Comparison of ENCODE assay signal across 8 cellular contexts in genomic region chr20:59007758-59008511, GRCh38. TPM values are rescaled to one million over a fixed set of nuclear protein-coding genes. Genes with fewer than 3 reads are reported as not detected.
DNase-seq lines count a peak whose midpoint lies in the region; ATAC-seq and TF ChIP-seq lines count a peak whose summit lies in the region.

No MANE protein-coding gene starts in this region.

- peak in 1 of 5 donors; percentile 40 for DNase-seq in CD8-positive, alpha-beta memory T cell
- no peak for DNase-seq in activated naive CD8-positive, alpha-beta T cell treated with anti-CD3 and anti-CD28 coated beads, Interleukin-2, amount 10 ng/mL, durations not matched to agents 7 days and 5 days
- DNase-seq in type B pancreatic cell (ENCODE audit: extremely low spot score, unreplicated experiment) (no peak), DMS53 treated with DMSO at 0.1 percent for 48 hours (lab: John Stamatoyannopoulos, UW; ENCODE audit: unreplicated experiment) (no peak), brain microvascular endothelial cell (no peak)

- POLR2A ChIA-PET in CD8-positive, alpha-beta memory T cell (lab: Charles Lee), result no interaction called here
- POLR2A ChIA-PET in activated naive CD8-positive, alpha-beta T cell treated with anti-CD3 and anti-CD28 coated beads, Interleukin-2, amount 10 ng/mL, durations not matched to agents 7 days and 5 days (lab: Charles Lee), result interaction anchor here (0.8 to 1.7 kb wide), 3 partner anchors 24 to 113 kb away, joined by 3 to 11 read pairs (median 3); partner anchors contain the start of gene ATP5F1E

- peak overlapping the region in 3 of 8 donors; percentile 61 to 83 (median 82) for H3K27ac Mint-ChIP-seq in CD8-positive, alpha-beta memory T cell
- H3K27ac Mint-ChIP-seq in activated naive CD8-positive, alpha-beta T cell treated with anti-CD3 and anti-CD28 coated beads, Interleukin-2, amount 10 ng/mL, durations not matched to agents 7 days and 5 days, result peak overlapping the region; percentile 85
- no peak overlapping the region for H3K27ac Mint-ChIP-seq in type B pancreatic cell

- peaks cover 33% of the 10 kb centered on the region for H3K4me1 ChIP-seq in CD8-positive, alpha-beta memory T cell (ENCODE audit: insufficient read depth, low read length)
- peaks cover 11 to 38% (median 26%) of the 10 kb centered on the region in 4 donors for H3K4me1 ChIP-seq in liver (ENCODE audit: control insufficient read depth in 4 of 4, insufficient read depth in 4 of 4, low read length in 3 of 4)

- no peak for TF ChIP-seq CTCF in liver (IDR thresholded peaks at IDR 0.05; ENCODE audit: low read depth, low read length, missing input control)
- no peak for TF ChIP-seq CTCF in type B pancreatic cell (conservative IDR thresholded peaks at IDR 0.05)
- no peak for TF ChIP-seq CTCF in brain microvascular endothelial cell (IDR thresholded peaks at IDR 0.05; ENCODE audit: low read depth, low read length, missing control alignments)

- CTCF ChIA-PET in CD8-positive, alpha-beta memory T cell (lab: Charles Lee), result interaction anchor here (1.7 kb wide), 1 partner anchor 25 kb away, joined by 5 read pairs; the partner anchor contains the start of gene ATP5F1E

- no peaks in the 10 kb centered on the region for H3K9me3 ChIP-seq in CD8-positive, alpha-beta memory T cell (ENCODE audit: low read length)
- H3K9me3 ChIP-seq in liver (ENCODE audit: control insufficient read depth in 4 of 4, low read length in 3 of 4), result no peaks in the 10 kb centered on the region

- WGBS in liver, result 90% methylated on average over 20 of the region's 20 CpGs

- peaks cover 0 to 2% (median 0%) of the 10 kb centered on the region in 3 donors for H3K36me3 Mint-ChIP-seq in CD8-positive, alpha-beta memory T cell
- peaks cover 6% of the 10 kb centered on the region for H3K36me3 Mint-ChIP-seq in activated naive CD8-positive, alpha-beta T cell treated with anti-CD3 and anti-CD28 coated beads, Interleukin-2, amount 10 ng/mL, durations not matched to agents 7 days and 5 days
- peaks cover 5% of the 10 kb centered on the region for H3K36me3 Mint-ChIP-seq in type B pancreatic cell

- peak overlapping the region; percentile 62 to 90 (median 70) for H3K4me3 Mint-ChIP-seq in CD8-positive, alpha-beta memory T cell
- H3K4me3 Mint-ChIP-seq in activated naive CD8-positive, alpha-beta T cell treated with anti-CD3 and anti-CD28 coated beads, Interleukin-2, amount 10 ng/mL, durations not matched to agents 7 days and 5 days, result peak overlapping the region; percentile 79
- peak overlapping the region; percentile 72 for H3K4me3 Mint-ChIP-seq in type B pancreatic cell

- ATAC-seq in GM19467 (IDR thresholded peaks at IDR 0.05; ENCODE audit: unreplicated experiment) (peak; percentile 27), HG03571 (IDR thresholded peaks at IDR 0.05; ENCODE audit: unreplicated experiment) (peak; percentile 34)
- ATAC-seq in activated naive CD8-positive, alpha-beta T cell treated with anti-CD3 and anti-CD28 coated beads, Interleukin-2, amount 10 ng/mL, durations not matched to agents 7 days and 5 days (ENCODE audit: low read depth), result no peak

- peak overlapping the region; percentile 43 for H3K27ac ChIP-seq in CD8-positive, alpha-beta memory T cell (ENCODE audit: low read depth, low read length)
- peak overlapping the region; percentile 82 to 92 for H3K27ac ChIP-seq in liver (ENCODE audit: low read depth in 1 of 2, low read length in 2 of 2)
- no peak overlapping the region for H3K27ac ChIP-seq in brain microvascular endothelial cell

- no peaks in the 10 kb centered on the region for H3K9me3 Mint-ChIP-seq in CD8-positive, alpha-beta memory T cell
- no peaks in the 10 kb centered on the region for H3K9me3 Mint-ChIP-seq in activated naive CD8-positive, alpha-beta T cell treated with anti-CD3 and anti-CD28 coated beads, Interleukin-2, amount 10 ng/mL, durations not matched to agents 7 days and 5 days
- H3K9me3 Mint-ChIP-seq in type B pancreatic cell, result no peaks in the 10 kb centered on the region

- in situ Hi-C loops in brain microvascular endothelial cell (cut with HindIII; ENCODE audit: low pct_ligation_motif_present, low sequenced_read_pairs), result no loop called here

- H3K4me3 ChIP-seq in CD8-positive, alpha-beta memory T cell (ENCODE audit: low read length), result peak overlapping the region; percentile 54
- H3K4me3 ChIP-seq in liver (ENCODE audit: low read depth in 1 of 3, low read length in 3 of 3) (no peak overlapping the region), brain microvascular endothelial cell (ENCODE audit: low read depth, low read length) (no peak overlapping the region)

- no peak for TF ChIP-seq RAD21 in liver (IDR thresholded peaks at IDR 0.05)

- H3K36me3 ChIP-seq in CD8-positive, alpha-beta memory T cell (ENCODE audit: insufficient read depth, low read length), result no peaks in the 10 kb centered on the region
- H3K36me3 ChIP-seq in liver (ENCODE audit: control insufficient read depth in 4 of 4, insufficient read depth in 3 of 4, low read depth in 1 of 4, low read length in 3 of 4) (peaks cover 0 to 4% (median 2%) of the 10 kb centered on the region in 4 donors), brain microvascular endothelial cell (replicated peaks) (no peaks in the 10 kb centered on the region)

- H3K27me3 ChIP-seq in CD8-positive, alpha-beta memory T cell (ENCODE audit: insufficient read depth, low read length, poor library complexity, severe bottlenecking), result no peaks in the 10 kb centered on the region
- H3K27me3 ChIP-seq in liver (ENCODE audit: control insufficient read depth in 4 of 4, insufficient read depth in 4 of 4, low read length in 3 of 4) (no peaks in the 10 kb centered on the region), brain microvascular endothelial cell (replicated peaks) (no peaks in the 10 kb centered on the region)

- no peak overlapping the region for H3K9ac ChIP-seq in liver (ENCODE audit: low read depth in 1 of 2, low read length in 2 of 2)

- H3K4me1 Mint-ChIP-seq in CD8-positive, alpha-beta memory T cell, result peaks cover 32 to 49% (median 43%) of the 10 kb centered on the region in 3 donors
- peaks cover 50% of the 10 kb centered on the region for H3K4me1 Mint-ChIP-seq in activated naive CD8-positive, alpha-beta T cell treated with anti-CD3 and anti-CD28 coated beads, Interleukin-2, amount 10 ng/mL, durations not matched to agents 7 days and 5 days
- peaks cover 31% of the 10 kb centered on the region for H3K4me1 Mint-ChIP-seq in type B pancreatic cell (ENCODE audit: unreplicated experiment)

- H3K27me3 Mint-ChIP-seq in CD8-positive, alpha-beta memory T cell, result no peaks in the 10 kb centered on the region
- no peaks in the 10 kb centered on the region for H3K27me3 Mint-ChIP-seq in activated naive CD8-positive, alpha-beta T cell treated with anti-CD3 and anti-CD28 coated beads, Interleukin-2, amount 10 ng/mL, durations not matched to agents 7 days and 5 days
- no peaks in the 10 kb centered on the region for H3K27me3 Mint-ChIP-seq in type B pancreatic cell

RNA-seq across cellular contexts. Expression of gene CTSZ, which starts 0.9 kb away (rescaled TPM):
- total RNA-seq in CD8-positive, alpha-beta memory T cell, result 10 to 100 TPM; 35.3 to 36.0 TPM
- 1.5 TPM for polyA plus RNA-seq in CD8-positive, alpha-beta memory T cell
- 10 to 100 TPM; 48.9 to 49.2 TPM for total RNA-seq in activated naive CD8-positive, alpha-beta T cell treated with anti-CD3 and anti-CD28 coated beads, Interleukin-2, amount 10 ng/mL, durations not matched to agents 7 days and 5 days
- total RNA-seq in liver (100 to 1,000 TPM; 146 to 233 TPM), type B pancreatic cell (ENCODE audit: low replicate concordance) (71.9 and 75.9 TPM in 2 replicates)
- 100 to 1,000 TPM in 1 of 2 donors, 10 to 100 TPM in 1; 11.8 to 229 TPM for polyA plus RNA-seq in liver

RNA-seq across cellular contexts. Expression of gene TUBB1, which starts 11.3 kb away (rescaled TPM):
- total RNA-seq in CD8-positive, alpha-beta memory T cell, result not detected
- 0.10 TPM for polyA plus RNA-seq in CD8-positive, alpha-beta memory T cell
- not detected for total RNA-seq in activated naive CD8-positive, alpha-beta T cell treated with anti-CD3 and anti-CD28 coated beads, Interleukin-2, amount 10 ng/mL, durations not matched to agents 7 days and 5 days
- total RNA-seq in liver (10 to 100 TPM in 1 of 2 donors, under 1 TPM in 1; 0.17 to 59.5 TPM), type B pancreatic cell (ENCODE audit: low replicate concordance) (0.46 and 0.52 TPM in 2 replicates)
- polyA plus RNA-seq in liver, result under 1 TPM; 0.20 to 0.28 TPM

RNA-seq across cellular contexts. Expression of gene ATP5F1E, which starts 24.2 kb away (rescaled TPM):
- total RNA-seq in CD8-positive, alpha-beta memory T cell, result 100 to 1,000 TPM in 1 of 2 experiments, 10 to 100 TPM in 1; 98.1 to 102 TPM
- polyA plus RNA-seq in CD8-positive, alpha-beta memory T cell, result 95.0 TPM
- total RNA-seq in activated naive CD8-positive, alpha-beta T cell treated with anti-CD3 and anti-CD28 coated beads, Interleukin-2, amount 10 ng/mL, durations not matched to agents 7 days and 5 days, result 10 to 100 TPM; 81.1 to 87.3 TPM
- total RNA-seq in liver (10 to 100 TPM; 11.7 to 16.6 TPM), type B pancreatic cell (ENCODE audit: low replicate concordance) (75.6 and 81.8 TPM in 2 replicates)
- 100 to 1,000 TPM in 1 of 2 donors, 10 to 100 TPM in 1; 38.8 to 148 TPM for polyA plus RNA-seq in liver

RNA-seq across cellular contexts. Expression of gene NELFCD, which starts 26.9 kb away (rescaled TPM):
- 100 to 1,000 TPM; 101 to 108 TPM for total RNA-seq in CD8-positive, alpha-beta memory T cell
- 78.1 TPM for polyA plus RNA-seq in CD8-positive, alpha-beta memory T cell
- 10 to 100 TPM; 71.7 to 76.4 TPM for total RNA-seq in activated naive CD8-positive, alpha-beta T cell treated with anti-CD3 and anti-CD28 coated beads, Interleukin-2, amount 10 ng/mL, durations not matched to agents 7 days and 5 days
- total RNA-seq in liver (10 to 100 TPM; 39.1 to 39.8 TPM), type B pancreatic cell (ENCODE audit: low replicate concordance) (73.0 and 110 TPM in 2 replicates)
- 10 to 100 TPM; 28.1 to 35.0 TPM for polyA plus RNA-seq in liver

RNA-seq across cellular contexts. Expression of gene PRELID3B, which starts 34.7 kb away (rescaled TPM):
- total RNA-seq in CD8-positive, alpha-beta memory T cell, result 100 to 1,000 TPM; 127 to 141 TPM
- 33.8 TPM for polyA plus RNA-seq in CD8-positive, alpha-beta memory T cell
- total RNA-seq in activated naive CD8-positive, alpha-beta T cell treated with anti-CD3 and anti-CD28 coated beads, Interleukin-2, amount 10 ng/mL, durations not matched to agents 7 days and 5 days, result 10 to 100 TPM; 57.3 to 65.7 TPM
- total RNA-seq in liver, result 10 to 100 TPM; 32.0 to 38.1 TPM
- polyA plus RNA-seq in liver, result 10 to 100 TPM; 18.2 to 18.6 TPM
- total RNA-seq in type B pancreatic cell (ENCODE audit: low replicate concordance), result 45.9 and 54.9 TPM in 2 replicates
